In genomic region chr12:12185424-12185823, GRCh38 we compare ENCODE assay signal across 1 cellular context.
TF ChIP-seq lines count a peak whose summit lies in the region.

No MANE protein-coding gene starts in this region.

TF ChIP-seq in HEK293, 187 proteins besides CTCF, POLR2A, EP300 and RAD21 (continued from another document):
- TF ChIP-seq, protein P1, sequence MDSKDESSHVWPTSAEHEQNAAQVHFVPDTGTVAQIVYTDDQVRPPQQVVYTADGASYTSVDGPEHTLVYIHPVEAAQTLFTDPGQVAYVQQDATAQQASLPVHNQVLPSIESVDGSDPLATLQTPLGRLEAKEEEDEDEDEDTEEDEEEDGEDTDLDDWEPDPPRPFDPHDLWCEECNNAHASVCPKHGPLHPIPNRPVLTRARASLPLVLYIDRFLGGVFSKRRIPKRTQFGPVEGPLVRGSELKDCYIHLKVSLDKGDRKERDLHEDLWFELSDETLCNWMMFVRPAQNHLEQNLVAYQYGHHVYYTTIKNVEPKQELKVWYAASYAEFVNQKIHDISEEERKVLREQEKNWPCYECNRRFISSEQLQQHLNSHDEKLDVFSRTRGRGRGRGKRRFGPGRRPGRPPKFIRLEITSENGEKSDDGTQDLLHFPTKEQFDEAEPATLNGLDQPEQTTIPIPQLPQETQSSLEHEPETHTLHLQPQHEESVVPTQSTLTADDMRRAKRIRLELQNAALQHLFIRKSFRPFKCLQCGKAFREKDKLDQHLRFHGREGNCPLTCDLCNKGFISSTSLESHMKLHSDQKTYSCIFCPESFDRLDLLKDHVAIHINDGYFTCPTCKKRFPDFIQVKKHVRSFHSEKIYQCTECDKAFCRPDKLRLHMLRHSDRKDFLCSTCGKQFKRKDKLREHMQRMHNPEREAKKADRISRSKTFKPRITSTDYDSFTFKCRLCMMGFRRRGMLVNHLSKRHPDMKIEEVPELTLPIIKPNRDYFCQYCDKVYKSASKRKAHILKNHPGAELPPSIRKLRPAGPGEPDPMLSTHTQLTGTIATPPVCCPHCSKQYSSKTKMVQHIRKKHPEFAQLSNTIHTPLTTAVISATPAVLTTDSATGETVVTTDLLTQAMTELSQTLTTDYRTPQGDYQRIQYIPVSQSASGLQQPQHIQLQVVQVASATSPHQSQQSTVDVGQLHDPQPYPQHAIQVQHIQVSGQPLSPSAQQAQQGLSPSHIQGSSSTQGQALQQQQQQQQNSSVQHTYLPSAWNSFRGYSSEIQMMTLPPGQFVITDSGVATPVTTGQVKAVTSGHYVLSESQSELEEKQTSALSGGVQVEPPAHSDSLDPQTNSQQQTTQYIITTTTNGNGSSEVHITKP (tag by site-specific recombination; IDR thresholded peaks at IDR 0.05): peak; percentile 31; the same call in 1 of the 2 replicates
- no peak for TF ChIP-seq GLI2 (tag by site-specific recombination; IDR thresholded peaks at IDR 0.05; ENCODE audit: borderline replicate concordance, low read depth)
